Comparison of ENCODE assay signal across 15 cellular contexts in the genomic region with DNA sequence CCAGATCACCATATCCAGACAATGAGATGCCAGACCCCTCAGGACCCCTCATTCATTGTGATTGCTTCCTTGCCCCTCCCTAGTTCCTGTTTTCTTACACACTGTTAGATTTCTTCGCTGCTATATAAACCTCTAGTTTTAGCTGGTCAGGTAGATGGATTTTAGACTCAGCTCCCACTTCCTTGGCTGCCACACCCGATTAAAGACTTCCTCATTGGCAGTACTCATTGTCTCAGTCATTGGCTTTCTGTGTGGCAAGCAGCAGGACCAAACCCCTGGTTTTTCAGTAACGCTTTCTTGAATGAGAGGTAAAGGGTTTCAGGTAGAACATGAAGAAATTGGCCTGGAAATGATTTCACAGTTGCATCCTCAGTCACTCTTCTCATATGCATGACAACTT.
"Had no signal": no experiment of that assay in that cellular context is flagged by ENCODE, and none has a peak within 500 bp of the region (broad histone marks: within the 10 kb centered on the region; RNA-seq: fewer than 3 reads in every experiment).

No MANE protein-coding gene starts in this region.

- H3K4me3 ChIP-seq: cardiac muscle cell, esophagus squamous epithelium, left lung, stomach, testis, upper lobe of right lung had no signal

- H3K4me1 ChIP-seq: left lung, stomach, testis, upper lobe of right lung had no signal

- ATAC-seq: left lung, natural killer cell, upper lobe of right lung had no signal

- H3K9me3 Mint-ChIP-seq: activated naive CD4-positive, alpha-beta T cell treated with anti-CD3 and anti-CD28 coated beads for 36 hours had no signal

- H3K27ac ChIP-seq: cardiac muscle cell, esophagus squamous epithelium, left lung, stomach, testis, upper lobe of right lung had no signal

- H3K4me1 Mint-ChIP-seq: natural killer cell had no signal

- H3K4me3 Mint-ChIP-seq: activated naive CD4-positive, alpha-beta T cell treated with anti-CD3 and anti-CD28 coated beads for 36 hours; natural killer cell had no signal

- H3K36me3 Mint-ChIP-seq: natural killer cell had no signal

- H3K27me3 ChIP-seq: cardiac muscle cell, esophagus squamous epithelium, left lung, stomach, testis, upper lobe of right lung had no signal

- DNase-seq: activated CD4-positive, alpha-beta T cell treated with anti-CD3 and anti-CD28 coated beads for 1 hour; activated CD4-positive, alpha-beta T cell treated with anti-CD3 and anti-CD28 coated beads, Interleukin-2, amount 50 U/mL, for 4 hours; activated naive CD4-positive, alpha-beta T cell treated with anti-CD3 and anti-CD28 coated beads for 36 hours; activated T-cell treated with anti-CD3 and anti-CD28 coated beads for 4 hours; esophagus squamous epithelium; hippocampal formation; left lung; mammary epithelial cell; natural killer cell; stimulated activated CD4-positive, alpha-beta T cell treated with anti-CD3 and anti-CD28 coated beads, Interleukin-4, amount 100 ng/mL, for 24 hours; stimulated activated CD8-positive, alpha-beta memory T cell treated with anti-CD3 and anti-CD28 coated beads, Interleukin-4, amount 100 ng/mL, for 48 hours; stomach; testis; upper lobe of right lung had no signal

- H3K9me3 ChIP-seq: esophagus squamous epithelium, left lung, stomach, testis, upper lobe of right lung had no signal

- H3K27ac Mint-ChIP-seq: activated naive CD4-positive, alpha-beta T cell treated with anti-CD3 and anti-CD28 coated beads for 36 hours; natural killer cell had no signal

- H3K36me3 ChIP-seq: cardiac muscle cell, esophagus squamous epithelium, left lung, stomach, upper lobe of right lung had no signal
